Comparison of ENCODE assay signal across 8 cellular contexts in genomic region chr2:230864122-230864604, GRCh38. TPM values are rescaled to one million over a fixed set of nuclear protein-coding genes. Genes with fewer than 3 reads are reported as not detected.
DNase-seq lines count a peak whose midpoint lies in the region; ATAC-seq and TF ChIP-seq lines count a peak whose summit lies in the region.

No MANE protein-coding gene starts in this region.

- H3K27ac ChIP-seq in heart left ventricle (peak overlapping the region in 1 of 12 donors; percentile 73), mesodermal cell (ENCODE audit: low read depth, low read length, severe bottlenecking) (no peak overlapping the region), urinary bladder (ENCODE audit: low read depth) (no peak overlapping the region)

- TF ChIP-seq POLR2A in heart left ventricle (IDR thresholded peaks at IDR 0.05), result no peak

- WGBS in heart left ventricle, 4 donors, result 49 to 60% (median 50%) methylated on average over 15 to 18 of the region's 18 CpGs
- WGBS in mesodermal cell (ENCODE audit: insufficient coverage in 2 of 2), 2 experiments, result 39 to 40% methylated on average over 16 to 17 of the region's 18 CpGs
- 41% methylated on average over 18 of the region's 18 CpGs for WGBS in urinary bladder

- H3K36me3 Mint-ChIP-seq in brain, result no peaks in the 10 kb centered on the region

- TF ChIP-seq CTCF in heart left ventricle (IDR thresholded peaks at IDR 0.05), result no peak
- TF ChIP-seq CTCF in brain (conservative IDR thresholded peaks at IDR 0.05), result no peak

- H3K36me3 ChIP-seq in heart left ventricle (no peaks in the 10 kb centered on the region), mesodermal cell (ENCODE audit: control insufficient read depth, insufficient read depth, low read length) (peaks cover 3% of the 10 kb centered on the region), urinary bladder (ENCODE audit: insufficient read depth) (no peaks in the 10 kb centered on the region)

- H3K27me3 Mint-ChIP-seq in brain, result peaks cover 7% of the 10 kb centered on the region

- peaks cover 0 to 38% (median 18%) of the 10 kb centered on the region in 9 donors for H3K27me3 ChIP-seq in heart left ventricle

- peaks cover 47% of the 10 kb centered on the region for H3K4me1 Mint-ChIP-seq in brain

- DNase-seq in heart left ventricle (no peak), left cardiac atrium (no peak), occipital lobe (lab: John Stamatoyannopoulos, UW) (no peak), D341Med (ENCODE audit: low spot score) (no peak)
- DNase-seq in activated CD8-positive, alpha-beta memory T cell treated with anti-CD3 and anti-CD28 coated beads for 24 hours, result no peak

- H3K9me3 ChIP-seq in heart left ventricle (no peaks in the 10 kb centered on the region), mesodermal cell (ENCODE audit: control insufficient read depth, low read length) (no peaks in the 10 kb centered on the region)

- H3K4me3 ChIP-seq in heart left ventricle, result peak overlapping the region; percentile 48 to 93 (median 76)
- peak overlapping the region; percentile 86 for H3K4me3 ChIP-seq in mesodermal cell (ENCODE audit: extremely low read depth, insufficient read depth, low read length, poor library complexity, severe bottlenecking)
- peak overlapping the region; percentile 77 for H3K4me3 ChIP-seq in urinary bladder (ENCODE audit: low read depth, low read length)

- peak overlapping the region; percentile 73 to 95 (median 91) for H3K27ac Mint-ChIP-seq in brain

- H3K9me3 Mint-ChIP-seq in brain, result peaks cover 0 to 10% (median 0%) of the 10 kb centered on the region in 5 experiments

- intact Hi-C loops in heart left ventricle (cut with DNase I) (no loop called here), left cardiac atrium (cut with DNase I) (no loop called here)

- H3K4me1 ChIP-seq in heart left ventricle (peaks cover 0 to 40% (median 15%) of the 10 kb centered on the region in 12 donors), mesodermal cell (ENCODE audit: control insufficient read depth, insufficient read depth, low read length, poor library complexity, severe bottlenecking) (peaks cover 34% of the 10 kb centered on the region), urinary bladder (ENCODE audit: insufficient read depth) (no peaks in the 10 kb centered on the region)

- H3K4me3 Mint-ChIP-seq in brain, result peak overlapping the region; percentile 85 to 96 (median 91)

- ATAC-seq in heart left ventricle (no peak), left cardiac atrium (no peak)

RNA-seq across cellular contexts. Expression of gene ITM2C, which starts 0.6 kb away (rescaled TPM):
- total RNA-seq in heart left ventricle (10 to 100 TPM; 23.3 to 36.6 (median 26.5) TPM), left cardiac atrium (10 to 100 TPM; 42.7 to 43.1 TPM), urinary bladder (174 TPM), occipital lobe (112 TPM)
- polyA plus RNA-seq in heart left ventricle (10 to 100 TPM; 19.7 to 25.0 TPM), brain (ENCODE audit: insufficient read depth, low read depth, low replicate concordance) (519 TPM), urinary bladder (230 TPM)
- polyA plus RNA-seq in mesodermal cell (2013, experiment 1 of 2), result 414 TPM
- 346 TPM for polyA plus RNA-seq in mesodermal cell (2013, experiment 2 of 2)
